Comparison of ENCODE assay signal across 1 cellular context in genomic region chr2:241357531-241357930, GRCh38.
A peak's percentile ranks its signal among the peaks of the same experiment; 100 is the strongest.
TF ChIP-seq lines count a peak whose summit lies in the region.

No MANE protein-coding gene starts in this region.

TF ChIP-seq in IMR-90, 13 proteins besides CTCF, POLR2A, EP300 and RAD21:
- TF ChIP-seq MAFK (IDR thresholded peaks at IDR 0.05; ENCODE audit: low read depth, low read length) (peak; percentile 98), NFE2L2 (IDR thresholded peaks at IDR 0.05; ENCODE audit: low read depth, low read length) (no peak)
